Comparison of ENCODE assay signal across 8 cellular contexts in the genomic region with DNA sequence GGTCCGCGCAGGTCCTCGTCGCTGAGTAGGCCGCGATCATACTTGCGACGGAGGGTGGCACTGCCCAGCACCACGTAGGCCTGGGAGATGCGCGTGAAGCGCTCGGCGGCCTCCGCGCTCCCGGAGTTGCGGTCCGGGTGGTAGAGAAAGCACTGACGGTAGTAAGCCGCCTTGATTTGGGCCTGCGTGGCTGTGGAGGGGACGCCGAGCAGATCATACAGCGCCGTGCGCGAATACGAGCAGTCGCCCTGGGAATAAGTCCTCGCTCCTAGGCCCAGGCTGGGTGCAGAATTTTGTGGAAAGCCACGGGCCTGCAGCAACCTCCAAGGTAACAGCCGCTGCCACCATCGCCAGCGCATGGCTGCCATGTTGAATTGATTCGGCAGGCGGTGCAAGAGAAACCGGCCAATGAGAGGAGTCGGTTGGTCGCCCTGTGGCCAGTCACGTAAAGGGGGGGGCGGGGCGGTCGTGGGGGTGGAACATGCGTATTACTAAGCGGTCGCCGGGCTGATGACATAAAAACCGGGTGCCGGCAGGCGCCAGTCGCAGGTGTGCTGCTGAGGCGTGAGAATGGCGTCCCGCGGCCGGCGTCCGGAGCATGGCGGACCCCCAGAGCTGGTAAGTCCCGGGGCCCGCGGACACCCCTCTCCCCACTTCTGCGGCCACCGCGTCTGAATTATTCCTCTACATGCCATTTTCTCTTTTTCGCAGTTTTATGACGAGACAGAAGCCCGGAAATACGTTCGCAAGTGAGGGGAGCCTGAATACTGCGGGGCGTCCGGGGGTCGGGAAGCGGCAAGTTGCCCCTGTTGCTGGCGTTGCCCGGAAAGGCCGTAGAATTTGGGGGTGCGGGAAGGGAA. TPM values are rescaled to one million over a fixed set of nuclear protein-coding genes. Genes with fewer than 3 reads are reported as not detected.
DNase-seq lines count a peak whose midpoint lies in the region; ATAC-seq and TF ChIP-seq lines count a peak whose summit lies in the region.

A gene with protein sequence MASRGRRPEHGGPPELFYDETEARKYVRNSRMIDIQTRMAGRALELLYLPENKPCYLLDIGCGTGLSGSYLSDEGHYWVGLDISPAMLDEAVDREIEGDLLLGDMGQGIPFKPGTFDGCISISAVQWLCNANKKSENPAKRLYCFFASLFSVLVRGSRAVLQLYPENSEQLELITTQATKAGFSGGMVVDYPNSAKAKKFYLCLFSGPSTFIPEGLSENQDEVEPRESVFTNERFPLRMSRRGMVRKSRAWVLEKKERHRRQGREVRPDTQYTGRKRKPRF (plus strand): TSS at position 542 of the 860 bp plus-strand sequence. CDS start 29 bp downstream, at position 571.
Gene DNAJC30 (minus strand): TSS at position 398 of the 860 bp plus-strand sequence. CDS start 30 bp downstream, at position 368.

- dilution Hi-C loops in IMR-90 (cut with HindIII; ENCODE audit: low sequenced_read_pairs, unreplicated experiment) = no loop called here

- CTCF ChIA-PET in IMR-90 (lab: Yijun Ruan, JAX) = no interaction called here
- CTCF ChIA-PET in OCI-LY7 (lab: Charles Lee; ENCODE audit: unreplicated experiment) = no interaction called here

- H2BK5ac ChIP-seq in IMR-90 (ENCODE audit: low read depth, low read length, poor library complexity, severe bottlenecking) = peak within 1 kb of the TSS; percentile 84

- in situ Hi-C loops in IMR-90 (cut with MboI; ENCODE audit: low sequenced_read_pairs) = no loop called here

- peak within 1 kb of the TSS; percentile 65; the same call in 1 of the 2 replicates for H4K91ac ChIP-seq in IMR-90 (ENCODE audit: insufficient read depth, low read depth, low read length)

- no peaks in the 10 kb centered on the region for H3K9me2 ChIP-seq in OCI-LY7 (ENCODE audit: insufficient read depth, low read length)

- H4K8ac ChIP-seq in IMR-90 (ENCODE audit: low read depth in 2 of 2, low read length in 2 of 2) = peak within 1 kb of the TSS; percentile 74 to 99

- peak within 1 kb of the TSS; percentile 98 for H4K5ac ChIP-seq in IMR-90 (ENCODE audit: low read depth, low read length)

- H2AK5ac ChIP-seq in IMR-90 (ENCODE audit: low read depth, low read length) = peak within 1 kb of the TSS; percentile 64

- peak within 1 kb of the TSS; percentile 83 for H3K4ac ChIP-seq in IMR-90 (ENCODE audit: low read depth, low read length)

- peak within 1 kb of the TSS; percentile 93 for H3K27ac ChIP-seq in IMR-90 (ENCODE audit: insufficient read depth, low read length)
- H3K27ac ChIP-seq in OCI-LY7 (ENCODE audit: low read depth, low read length, poor library complexity, severe bottlenecking) = peak within 1 kb of the TSS; percentile 39
- peak within 1 kb of the TSS; percentile 73 to 83 for H3K27ac ChIP-seq in mucosa of rectum (ENCODE audit: low read depth in 2 of 2, low read length in 2 of 2)

- H3K18ac ChIP-seq in IMR-90 (ENCODE audit: low read depth, low read length) = peak within 1 kb of the TSS; percentile 5; the same call in 1 of the 2 replicates

- peak within 1 kb of the TSS; percentile 90 for H3K14ac ChIP-seq in IMR-90 (replicated peaks; ENCODE audit: low read depth, low read length)

- ATAC-seq in GM21529 (IDR thresholded peaks at IDR 0.05; ENCODE audit: unreplicated experiment) = peak; percentile 92
- ATAC-seq in IMR-90 (ENCODE audit: low read depth) = peak; percentile 98

- TF ChIP-seq POLR2A in IMR-90 (IDR thresholded peaks at IDR 0.05; ENCODE audit: low read depth, low read length) = peak; percentile 93

- H3K23ac ChIP-seq in IMR-90 (ENCODE audit: low read depth, low read length) = peak within 1 kb of the TSS; percentile 92

- H2AFZ ChIP-seq in IMR-90 (replicated peaks; ENCODE audit: low read length, poor library complexity) (peak within 1 kb of the TSS; percentile 100), OCI-LY7 (ENCODE audit: low read length) (peak within 1 kb of the TSS; percentile 82)

- TF ChIP-seq CTCF in IMR-90 (conservative IDR thresholded peaks at IDR 0.05; ENCODE audit: low read depth, low read length) = no peak
- TF ChIP-seq CTCF in OCI-LY7 (conservative IDR thresholded peaks at IDR 0.05; ENCODE audit: low read length) = no peak
- TF ChIP-seq CTCF in epithelial cell of proximal tubule (conservative IDR thresholded peaks at IDR 0.05; ENCODE audit: low read depth, low read length) = no peak

- no peak within 1 kb of the TSS for H2BK20ac ChIP-seq in IMR-90 (ENCODE audit: low read depth, low read length)

- H2AK9ac ChIP-seq in IMR-90 (replicated peaks; ENCODE audit: low read depth, low read length, poor library complexity) = peak within 1 kb of the TSS; percentile 84

- H3K4me1 ChIP-seq in IMR-90 (ENCODE audit: control insufficient read depth, insufficient read depth, low read length) = peaks cover 13% of the 10 kb centered on the region
- H3K4me1 ChIP-seq in OCI-LY7 (ENCODE audit: insufficient read depth, low read length, poor library complexity, severe bottlenecking) = peaks cover 32% of the 10 kb centered on the region
- H3K4me1 ChIP-seq in mucosa of rectum (ENCODE audit: control insufficient read depth in 2 of 2, insufficient read depth in 2 of 2, low read length in 2 of 2) = peaks cover 18 to 19% of the 10 kb centered on the region in 2 donors

- H3K4me3 ChIP-seq in IMR-90 (ENCODE audit: insufficient read depth, low read depth, low read length) = peak within 1 kb of the TSS; percentile 96
- H3K4me3 ChIP-seq in OCI-LY7 (ENCODE audit: low read depth, low read length, poor library complexity, severe bottlenecking) = peak within 1 kb of the TSS; percentile 85
- H3K4me3 ChIP-seq in epithelial cell of proximal tubule (ENCODE audit: low read depth, low read length) = peak within 1 kb of the TSS; percentile 82
- H3K4me3 ChIP-seq in mucosa of rectum (ENCODE audit: low read length in 2 of 2) = peak within 1 kb of the TSS; percentile 96 to 98

- 1% methylated on average over 40 of the region's 80 CpGs; no CpG with 5 or more reads in 1 of the 2 experiments for WGBS in IMR-90 (ENCODE audit: extremely low coverage in 2 of 2, insufficient read length in 1 of 2), 2 experiments

- POLR2A ChIA-PET in IMR-90 (lab: Charles Lee; ENCODE audit: unreplicated experiment) (no interaction called here), OCI-LY7 (lab: Charles Lee) (no interaction called here)

- TF ChIP-seq RAD21 in IMR-90 (IDR thresholded peaks at IDR 0.05; ENCODE audit: low read length) = no peak

- no peak within 1 kb of the TSS; the same call in 2 of the 3 replicates for H2BK15ac ChIP-seq in IMR-90 (ENCODE audit: low read depth, low read length)

- peaks cover 14% of the 10 kb centered on the region for H3K36me3 ChIP-seq in IMR-90 (ENCODE audit: control insufficient read depth, insufficient read depth, low read length)
- peaks cover 42% of the 10 kb centered on the region for H3K36me3 ChIP-seq in OCI-LY7 (ENCODE audit: insufficient read depth, low read length)
- peaks cover 4 to 19% of the 10 kb centered on the region in 2 donors for H3K36me3 ChIP-seq in mucosa of rectum (ENCODE audit: control insufficient read depth in 2 of 2, insufficient read depth in 2 of 2, low read length in 2 of 2)

- H3K27me3 ChIP-seq in IMR-90 (ENCODE audit: control insufficient read depth, insufficient read depth, low read length) (no peaks in the 10 kb centered on the region), mucosa of rectum (ENCODE audit: control insufficient read depth in 2 of 2, insufficient read depth in 2 of 2, low read length in 2 of 2) (no peaks in the 10 kb centered on the region)

- H4K20me1 ChIP-seq in IMR-90 (ENCODE audit: insufficient read depth, low read length) (peaks cover 12% of the 10 kb centered on the region; the same call in 1 of the 2 replicates), OCI-LY7 (ENCODE audit: insufficient read depth, low read length) (0 out of 2 replicates have a peak, but pooled peaks cover 8% of the 10 kb centered on the region)

- peak; percentile 89 for DNase-seq in DMS114 treated with DMSO at 0.1 percent for 48 hours (lab: John Stamatoyannopoulos, UW; ENCODE audit: unreplicated experiment)
- DNase-seq in IMR-90 = peak; percentile 95
- DNase-seq in OCI-LY7 (ENCODE audit: low spot score) = peak; percentile 95
- peak; percentile 98 for DNase-seq in activated T-cell treated with anti-CD3 and anti-CD28 coated beads for 4 hours
- DNase-seq in epithelial cell of proximal tubule (ENCODE audit: low read depth) = peak; percentile 52
- peak; percentile 97 for DNase-seq in stimulated activated CD8-positive, alpha-beta memory T cell treated with anti-CD3 and anti-CD28 coated beads, Interleukin-4, amount 100 ng/mL, for 4 hours (ENCODE audit: low read depth in 2 of 2, low spot score in 1 of 2)

- H2BK120ac ChIP-seq in IMR-90 (ENCODE audit: low read depth, low read length) = peak within 1 kb of the TSS; percentile 11; the same call in 1 of the 2 replicates

- TSS peak; percentile 79 for BruUV-seq in IMR-90 (replicated peaks; lab: Mats Ljungman, UMichigan)
- no TSS peak for BruUV-seq in OCI-LY7 (replicated peaks; lab: Mats Ljungman, UMichigan)

- no peaks in the 10 kb centered on the region for H3K9me3 ChIP-seq in IMR-90 (ENCODE audit: control insufficient read depth, insufficient read depth, low read length)
- H3K9me3 ChIP-seq in OCI-LY7 (ENCODE audit: low read length) = no peaks in the 10 kb centered on the region
- H3K9me3 ChIP-seq in mucosa of rectum (ENCODE audit: control insufficient read depth in 2 of 2, low read length in 2 of 2) = no peaks in the 10 kb centered on the region

- H3K9ac ChIP-seq in IMR-90 (ENCODE audit: low read depth, low read length) (peak within 1 kb of the TSS; percentile 88), mucosa of rectum (ENCODE audit: low read depth in 1 of 2, low read length in 2 of 2) (peak within 1 kb of the TSS; percentile 84 to 86)

- peak within 1 kb of the TSS; percentile 98 for H3K4me2 ChIP-seq in IMR-90 (ENCODE audit: low read depth, low read length)
- H3K4me2 ChIP-seq in OCI-LY7 (ENCODE audit: low read length) = peak within 1 kb of the TSS; percentile 90

- intact Hi-C loops in IMR-90 (cut with micrococcal nuclease) (loop anchor here (1.0 to 5.0 kb wide), 3 partner anchors 34 to 168 kb away; partner anchors contain the start of gene STX1A), OCI-LY7 (cut with micrococcal nuclease; ENCODE audit: unreplicated experiment) (loop anchor here (1.0 to 2.0 kb wide), 3 partner anchors 15 to 156 kb away; no protein-coding TSS in a partner anchor)

- H3K9me1 ChIP-seq in IMR-90 (ENCODE audit: insufficient read depth, low read length) = peaks cover 7% of the 10 kb centered on the region; the same call in 1 of the 2 replicates

- H3K79me2 ChIP-seq in OCI-LY7 (ENCODE audit: insufficient read depth, low read depth, low read length) = peaks cover 65% of the 10 kb centered on the region

- H3K79me1 ChIP-seq in IMR-90 (ENCODE audit: low read depth in 1 of 2, low read length in 2 of 2) = peaks cover 55 to 81% of the 10 kb centered on the region in 2 experiments

- H3K56ac ChIP-seq in IMR-90 (ENCODE audit: extremely low read depth, insufficient read depth, low read length) = peak within 1 kb of the TSS; percentile 61

RNA-seq across cellular contexts. Expression of the first gene that starts in this region (rescaled TPM):
- total RNA-seq in IMR-90 (2012; rRNA removed) (35.7 and 40.8 TPM in 2 replicates), OCI-LY7 (2022) (75.8 and 91.1 TPM in 2 replicates), epithelial cell of proximal tubule (65.2 and 87.1 TPM in 2 replicates)
- 65.2 and 72.2 TPM in 2 replicates for polyA plus RNA-seq in IMR-90 (2012; rRNA removed)
- polyA plus RNA-seq in IMR-90 (2012; cell fraction: cytosol; rRNA removed) = 58.5 and 82.9 TPM in 2 replicates
- polyA plus RNA-seq in IMR-90 (2012; cell fraction: nucleus; rRNA removed; ENCODE audit: low replicate concordance) = 42.2 and 57.7 TPM in 2 replicates
- total RNA-seq in OCI-LY7 (2014; rRNA removed; shearing (Covaris generic)) = 58.1 and 65.0 TPM in 2 replicates

RNA-seq across cellular contexts. Expression of gene DNAJC30, which starts in this region (rescaled TPM):
- total RNA-seq in IMR-90 (2012; rRNA removed) = 1.6 and 1.7 TPM in 2 replicates
- polyA plus RNA-seq in IMR-90 (2012; rRNA removed) = 9.0 and 10.6 TPM in 2 replicates
- 14.3 and 19.4 TPM in 2 replicates for polyA plus RNA-seq in IMR-90 (2012; cell fraction: cytosol; rRNA removed)
- 4.8 and 8.4 TPM in 2 replicates for polyA plus RNA-seq in IMR-90 (2012; cell fraction: nucleus; rRNA removed; ENCODE audit: low replicate concordance)
- total RNA-seq in OCI-LY7 (2014; rRNA removed; shearing (Covaris generic)) = 4.0 and 5.9 TPM in 2 replicates
- 11.8 and 13.7 TPM in 2 replicates for total RNA-seq in OCI-LY7 (2022)
- 2.7 and 6.1 TPM in 2 replicates for total RNA-seq in epithelial cell of proximal tubule

Comparison
In these comparisons a context has a peak if more than half of its experiments do, and no peak if none do; other contexts are left out.
1. Peak in every context shown above with its lines: DNase-seq, ATAC-seq, H3K4me3 ChIP-seq and H3K27ac ChIP-seq.
2. H3K27ac ChIP-seq: peak in every context shown above with its lines; median percentile 93 in IMR-90; 78 in mucosa of rectum; 39 in OCI-LY7.